8 cellular contexts compared by ENCODE assay signal in the genomic region with DNA sequence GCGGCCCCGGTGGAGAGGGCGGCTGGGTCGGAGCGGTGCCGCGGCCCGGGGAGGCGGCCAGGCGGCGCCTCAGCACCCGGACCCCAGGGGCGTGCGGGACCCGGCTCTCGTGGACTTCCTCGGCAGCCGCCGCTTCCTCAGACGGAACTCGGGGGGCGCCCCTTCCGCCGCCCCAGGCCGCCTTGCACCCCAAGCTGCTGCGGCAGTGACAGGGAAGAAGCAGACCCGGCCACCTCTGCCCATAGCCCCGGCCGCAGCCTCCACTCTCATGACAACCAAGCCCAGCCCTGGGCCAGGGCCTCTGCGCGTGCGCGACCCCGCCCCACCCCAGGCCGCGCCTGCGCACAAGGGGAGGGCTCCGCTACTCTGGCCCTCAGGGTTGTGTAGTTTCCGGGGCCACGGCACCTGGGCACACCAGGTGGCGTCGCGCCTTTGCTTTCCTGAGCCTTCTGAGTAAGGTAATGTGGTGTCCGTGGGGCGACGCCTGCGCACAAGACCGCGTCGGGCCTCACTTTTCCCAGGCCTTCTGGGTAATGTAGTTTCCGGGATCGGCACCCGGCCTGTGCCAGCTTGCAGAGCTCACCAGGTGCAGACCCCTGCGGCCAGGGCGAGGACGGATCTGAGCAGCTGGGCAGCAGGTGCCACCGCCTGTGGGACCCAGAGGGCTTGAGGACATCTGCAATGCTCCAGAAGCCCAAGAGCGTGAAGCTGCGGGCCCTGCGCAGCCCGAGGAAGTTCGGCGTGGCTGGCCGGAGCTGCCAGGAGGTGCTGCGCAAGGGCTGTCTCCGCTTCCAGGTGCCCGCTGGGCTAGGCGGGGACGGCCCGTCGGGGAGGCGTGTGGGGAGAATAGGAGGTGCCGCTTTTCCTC. TPM values are rescaled to one million over a fixed set of nuclear protein-coding genes. Genes with fewer than 3 reads are reported as not detected.
DNase-seq lines count a peak whose midpoint lies in the region; ATAC-seq, FAIRE-seq and TF ChIP-seq lines count a peak whose summit lies in the region.

A gene (minus strand): TSS at position 289 of the 868 bp plus-strand sequence. CDS start 4,804 bp downstream, outside the sequence.
A gene with protein sequence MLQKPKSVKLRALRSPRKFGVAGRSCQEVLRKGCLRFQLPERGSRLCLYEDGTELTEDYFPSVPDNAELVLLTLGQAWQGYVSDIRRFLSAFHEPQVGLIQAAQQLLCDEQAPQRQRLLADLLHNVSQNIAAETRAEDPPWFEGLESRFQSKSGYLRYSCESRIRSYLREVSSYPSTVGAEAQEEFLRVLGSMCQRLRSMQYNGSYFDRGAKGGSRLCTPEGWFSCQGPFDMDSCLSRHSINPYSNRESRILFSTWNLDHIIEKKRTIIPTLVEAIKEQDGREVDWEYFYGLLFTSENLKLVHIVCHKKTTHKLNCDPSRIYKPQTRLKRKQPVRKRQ (plus strand): TSS at position 554 of the 868 bp plus-strand sequence. CDS start 128 bp downstream, at position 682.

- peak within 1 kb of the TSS; percentile 73 to 86 (median 81) for H3K27ac ChIP-seq in BLaER1 treated with 17β-estradiol and CSF1 and Interleukin-3, amounts not matched to agents 10 nM and 100 nM
- H3K27ac ChIP-seq in HepG2 (ENCODE audit: extremely low read length, insufficient read depth, low read length): peak within 1 kb of the TSS; percentile 57

- FAIRE-seq in HepG2 (lab: Jason Lieb, UNC): peak; percentile 96

- peak; percentile 95 for ATAC-seq in HG03460 (IDR thresholded peaks at IDR 0.05; ENCODE audit: unreplicated experiment)
- peak; percentile 93 for ATAC-seq in HepG2

- WGBS in HepG2 (ENCODE audit: low lambda C conversion rate): no CpG with 5 or more reads among the region's 73 CpGs

- CTCF ChIA-PET in HepG2 (lab: Yijun Ruan, JAX; ENCODE audit: low intra/inter-chr PET ratio, low total read pairs): interaction anchor here (0.7 kb wide), 1 partner anchor 969 kb away, joined by 3 read pairs; no protein-coding TSS in a partner anchor

- no peaks in the 10 kb centered on the region for H3K27me3 ChIP-seq in BLaER1 treated with 17β-estradiol and CSF1 and Interleukin-3, amounts not matched to agents 10 nM and 100 nM
- no peaks in the 10 kb centered on the region; a peak in 1 of 5 replicates for H3K27me3 ChIP-seq in HepG2 (ENCODE audit: control insufficient read depth in 1 of 2, insufficient read depth in 2 of 2, low read length in 2 of 2)

- no peak within 1 kb of the TSS for H2AFZ ChIP-seq in HepG2 (ENCODE audit: low read length)

- peak within 1 kb of the TSS; percentile 90 to 99 (median 97) for H3K4me2 ChIP-seq in BLaER1 treated with 17β-estradiol and CSF1 and Interleukin-3, amounts not matched to agents 10 nM and 100 nM
- H3K4me2 ChIP-seq in HepG2 (ENCODE audit: low read depth, low read length): peak within 1 kb of the TSS; percentile 87

- in situ Hi-C loops in HepG2 (cut with HindIII; ENCODE audit: extremely low pct_ligation_motif_present, low pct_unique_long_range_greater_than_20kb): no loop called here

- BruUV-seq in HepG2 (replicated peaks; lab: Mats Ljungman, UMichigan): no TSS peak

- POLR2A ChIA-PET in HepG2 (lab: Yijun Ruan, JAX): interaction anchor here (1.1 to 2.1 kb wide), 5 partner anchors 43 to 86 kb away, joined by 4 to 10 read pairs (median 4); a partner anchor contains a TSS

- TF ChIP-seq POLR2A in HepG2 (IDR thresholded peaks at IDR 0.05; ENCODE audit: insufficient read depth in 1 of 2, low read depth in 2 of 2, low read length in 2 of 2): peak; percentile 22 to 81; a peak in 3 of 4 replicates

- peaks cover 0 to 20% (median 10%) of the 10 kb centered on the region in 11 experiments; a peak in 14 of 22 replicates for H3K36me3 ChIP-seq in BLaER1 treated with 17β-estradiol and CSF1 and Interleukin-3, amounts not matched to agents 10 nM and 100 nM
- peaks cover 0 to 2% of the 10 kb centered on the region in 2 experiments; a peak in 1 of 5 replicates for H3K36me3 ChIP-seq in HepG2 (replicated peaks in 1 of 2; ENCODE audit: control insufficient read depth in 1 of 2, insufficient read depth in 2 of 2, low read length in 2 of 2)

- intact Hi-C loops in HepG2 (cut with micrococcal nuclease; ENCODE audit: unreplicated experiment): loop anchor here (1.0 kb wide), 1 partner anchor 43 kb away; a partner anchor contains a TSS

- peaks cover 24 to 35% (median 27%) of the 10 kb centered on the region in 10 experiments for H3K4me1 ChIP-seq in BLaER1 treated with 17β-estradiol and CSF1 and Interleukin-3, amounts not matched to agents 10 nM and 100 nM
- peaks cover 35% of the 10 kb centered on the region for H3K4me1 ChIP-seq in HepG2 (ENCODE audit: insufficient read depth, low read length)

- H4K20me1 ChIP-seq in BLaER1 treated with 17β-estradiol and CSF1 and Interleukin-3, amounts not matched to agents 10 nM and 100 nM: peaks cover 29 to 68% (median 36%) of the 10 kb centered on the region in 11 experiments; a peak in 19 of 22 replicates
- no peaks in the 10 kb centered on the region for H4K20me1 ChIP-seq in HepG2 (ENCODE audit: insufficient read depth, low read length)

- peak within 1 kb of the TSS; percentile 74 to 90 (median 85) for H3K9ac ChIP-seq in BLaER1 treated with 17β-estradiol and CSF1 and Interleukin-3, amounts not matched to agents 10 nM and 100 nM
- H3K9ac ChIP-seq in HepG2 (ENCODE audit: insufficient read depth, low read depth, low read length): peak within 1 kb of the TSS; percentile 81

- H3K79me2 ChIP-seq in HepG2 (ENCODE audit: insufficient read depth, low read length): peaks cover 34% of the 10 kb centered on the region

- peak within 1 kb of the TSS; percentile 70 to 91 (median 80) for H3K4me3 ChIP-seq in BLaER1 treated with 17β-estradiol and CSF1 and Interleukin-3, amounts not matched to agents 10 nM and 100 nM
- peak within 1 kb of the TSS; percentile 83 to 98 (median 86) for H3K4me3 ChIP-seq in HepG2 (replicated peaks in 1 of 3; ENCODE audit: insufficient read depth in 1 of 3, low read depth in 2 of 3, low read length in 3 of 3)

- no peaks in the 10 kb centered on the region; a peak in 1 of 22 replicates for H3K9me3 ChIP-seq in BLaER1 treated with 17β-estradiol and CSF1 and Interleukin-3, amounts not matched to agents 10 nM and 100 nM (replicated peaks in 1 of 11)
- no peaks in the 10 kb centered on the region for H3K9me3 ChIP-seq in HepG2 (ENCODE audit: low read length)

- TF ChIP-seq CTCF in HepG2 (CRISPR knock-in tag; IDR thresholded peaks at IDR 0.05): peak; percentile 94

- peak; percentile 75; the same call in 1 of the 2 replicates for TF ChIP-seq RAD21 in HepG2 (CRISPR knock-in tag; IDR thresholded peaks at IDR 0.05)

- DNase-seq in GM19240 (ENCODE audit: insufficient read length, low spot score) (peak; percentile 100), NCI-H748 (lab: John Stamatoyannopoulos, UW; ENCODE audit: unreplicated experiment) (peak; percentile 97), dermis blood vessel endothelial cell (peak; percentile 85), HepG2 (ENCODE audit: low spot score) (peak; percentile 98)
- peak; percentile 93 for DNase-seq in activated CD4-positive, alpha-beta T cell treated with anti-CD3 and anti-CD28 coated beads, Interleukin-2, amount 50 U/mL, for 24 hours (ENCODE audit: low read depth in 1 of 2, low spot score in 1 of 2)
- DNase-seq in stimulated activated CD4-positive, alpha-beta T cell treated with anti-CD3 and anti-CD28 coated beads, Interleukin-4, amount 100 ng/mL, for 1 hour: peak; percentile 94

- TF ChIP-seq EP300 in HepG2 (IDR thresholded peaks at IDR 0.05; ENCODE audit: low read depth in 2 of 2, low read length in 2 of 2) (no peak), HepG2 (CRISPR knock-in tag; IDR thresholded peaks at IDR 0.05; ENCODE audit: borderline replicate concordance) (no peak)

RNA-seq across cellular contexts. Expression of the first gene that starts in this region (rescaled TPM):
- 23.8 and 38.9 TPM in 2 replicates for total RNA-seq in dermis blood vessel endothelial cell
- 20.4 and 33.8 TPM in 2 replicates for total RNA-seq in HepG2 (2016; rRNA removed; fragmentation: Illumina TruSeq; extraction: Trizol)
- total RNA-seq in HepG2 (2016; cell fraction: cytosol; rRNA removed; fragmentation: Illumina TruSeq; extraction: Trizol; ENCODE audit: low read depth): 4.7 and 5.7 TPM in 2 replicates
- total RNA-seq in HepG2 (2016; cell fraction: insoluble cytoplasmic fraction; rRNA removed; fragmentation: Illumina TruSeq; extraction: Trizol): 17.2 and 21.3 TPM in 2 replicates
- total RNA-seq in HepG2 (2016; cell fraction: membrane; rRNA removed; fragmentation: Illumina TruSeq; extraction: Trizol): 17.1 and 18.2 TPM in 2 replicates
- total RNA-seq in HepG2 (2016; cell fraction: nucleus; rRNA removed; fragmentation: Illumina TruSeq; extraction: Trizol): 17.8 and 20.6 TPM in 2 replicates
- polyA plus RNA-seq in HepG2 (2011; rRNA removed): 19.0 and 30.1 TPM in 2 replicates
- 11.3 and 14.0 TPM in 2 replicates for polyA plus RNA-seq in HepG2 (2011; cell fraction: cytosol; rRNA removed)
- polyA plus RNA-seq in HepG2 (2011; cell fraction: nucleus; rRNA removed): 34.2 TPM in 2 replicates
- polyA plus RNA-seq in HepG2 (2012): 18.2 and 19.8 TPM in 2 replicates
- polyA plus RNA-seq in HepG2 (2016; cell fraction: cytosol; fragmentation: Illumina TruSeq; extraction: Trizol; ENCODE audit: low read depth): 5.7 and 6.7 TPM in 2 replicates
- 33.6 and 43.4 TPM in 2 replicates for polyA plus RNA-seq in HepG2 (2016; cell fraction: insoluble cytoplasmic fraction; fragmentation: Illumina TruSeq; extraction: Trizol; ENCODE audit: low read depth)
- polyA plus RNA-seq in HepG2 (2016; cell fraction: membrane; fragmentation: Illumina TruSeq; extraction: Trizol; ENCODE audit: low read depth): 16.8 and 19.5 TPM in 2 replicates
- polyA plus RNA-seq in HepG2 (2016; cell fraction: nucleus; fragmentation: Illumina TruSeq; extraction: Trizol; ENCODE audit: insufficient read depth, low read depth): 33.5 and 33.9 TPM in 2 replicates
- polyA minus RNA-seq in HepG2 (2011; rRNA and poly(A)+ RNA removed; ENCODE audit: low replicate concordance): 21.1 and 36.0 TPM in 2 replicates
- 17.0 and 22.2 TPM in 2 replicates for polyA minus RNA-seq in HepG2 (2011; cell fraction: cytosol; rRNA and poly(A)+ RNA removed)
- 32.4 and 38.9 TPM in 2 replicates for polyA minus RNA-seq in HepG2 (2011; cell fraction: nucleus; rRNA and poly(A)+ RNA removed)

RNA-seq across cellular contexts. Expression of the second gene that starts in this region (rescaled TPM):
- 13.7 and 14.8 TPM in 2 replicates for total RNA-seq in dermis blood vessel endothelial cell
- total RNA-seq in HepG2 (2016; rRNA removed; fragmentation: Illumina TruSeq; extraction: Trizol): 8.7 and 9.3 TPM in 2 replicates
- 1.4 and 1.6 TPM in 2 replicates for total RNA-seq in HepG2 (2016; cell fraction: cytosol; rRNA removed; fragmentation: Illumina TruSeq; extraction: Trizol; ENCODE audit: low read depth)
- total RNA-seq in HepG2 (2016; cell fraction: insoluble cytoplasmic fraction; rRNA removed; fragmentation: Illumina TruSeq; extraction: Trizol): 8.7 and 9.2 TPM in 2 replicates
- total RNA-seq in HepG2 (2016; cell fraction: membrane; rRNA removed; fragmentation: Illumina TruSeq; extraction: Trizol): 4.1 and 4.7 TPM in 2 replicates
- total RNA-seq in HepG2 (2016; cell fraction: nucleus; rRNA removed; fragmentation: Illumina TruSeq; extraction: Trizol): 5.0 and 6.1 TPM in 2 replicates
- 4.6 and 4.8 TPM in 2 replicates for polyA plus RNA-seq in HepG2 (2011; rRNA removed)
- 3.6 and 3.7 TPM in 2 replicates for polyA plus RNA-seq in HepG2 (2011; cell fraction: cytosol; rRNA removed)
- 7.8 and 8.5 TPM in 2 replicates for polyA plus RNA-seq in HepG2 (2011; cell fraction: nucleus; rRNA removed)
- 3.3 and 3.7 TPM in 2 replicates for polyA plus RNA-seq in HepG2 (2012)
- 0.69 and 0.75 TPM in 2 replicates for polyA plus RNA-seq in HepG2 (2016; cell fraction: cytosol; fragmentation: Illumina TruSeq; extraction: Trizol; ENCODE audit: low read depth)
- 6.4 and 7.8 TPM in 2 replicates for polyA plus RNA-seq in HepG2 (2016; cell fraction: insoluble cytoplasmic fraction; fragmentation: Illumina TruSeq; extraction: Trizol; ENCODE audit: low read depth)
- 1.5 and 1.9 TPM in 2 replicates for polyA plus RNA-seq in HepG2 (2016; cell fraction: membrane; fragmentation: Illumina TruSeq; extraction: Trizol; ENCODE audit: low read depth)
- polyA plus RNA-seq in HepG2 (2016; cell fraction: nucleus; fragmentation: Illumina TruSeq; extraction: Trizol; ENCODE audit: insufficient read depth, low read depth): 17.0 and 22.7 TPM in 2 replicates
- 3.1 and 7.0 TPM in 2 replicates for polyA minus RNA-seq in HepG2 (2011; rRNA and poly(A)+ RNA removed; ENCODE audit: low replicate concordance)
- polyA minus RNA-seq in HepG2 (2011; cell fraction: cytosol; rRNA and poly(A)+ RNA removed): 1.3 and 2.0 TPM in 2 replicates
- 2.4 and 3.9 TPM in 2 replicates for polyA minus RNA-seq in HepG2 (2011; cell fraction: nucleus; rRNA and poly(A)+ RNA removed)

Comparison
In these comparisons a context has a peak if more than half of its experiments do, and no peak if none do; other contexts are left out.
1. Peak in every context shown above with its lines: DNase-seq, ATAC-seq, H3K4me3 ChIP-seq and H3K27ac ChIP-seq.